17 cellular contexts compared by ENCODE assay signal in genomic region chr6:91240878-91241603, GRCh38.
A peak's percentile ranks its signal among the peaks of the same experiment; 100 is the strongest.
DNase-seq lines count a peak whose midpoint lies in the region; ATAC-seq and TF ChIP-seq lines count a peak whose summit lies in the region.
"Had no signal": no experiment of that assay in that cellular context is flagged by ENCODE, and none has a peak within 500 bp of the region (broad histone marks: within the 10 kb centered on the region; RNA-seq: fewer than 3 reads in every experiment).

No MANE protein-coding gene starts in this region.

- H3K27me3 ChIP-seq in testis, result no peaks in the 10 kb centered on the region
- no peaks in the 10 kb centered on the region for H3K27me3 ChIP-seq in hepatocyte
- H3K27me3 ChIP-seq: neutrophil had no signal

- peaks cover 0 to 6% of the 10 kb centered on the region in 2 donors for H3K4me1 Mint-ChIP-seq in stimulated activated naive B cell treated with anti-CD40 and anti-IgM and Interleukin-4, amounts not matched to agents 10 μg/mL and 1 μg/mL and 100 μg/mL, for 72 hours
- H3K4me1 Mint-ChIP-seq: activated naive CD8-positive, alpha-beta T cell treated with anti-CD3 and anti-CD28 coated beads, Interleukin-2, amount 10 ng/mL, durations not matched to agents 7 days and 5 days had no signal

- POLR2A ChIA-PET in HEK293T (lab: Yijun Ruan, JAX), result interaction anchor here (0.6 kb wide), 1 partner anchor 12 kb away, joined by 3 read pairs; no protein-coding TSS in a partner anchor

- CTCF ChIA-PET in HEK293T (lab: Yijun Ruan, JAX), result no interaction called here

- no peak for TF ChIP-seq CTCF in testis (IDR thresholded peaks at IDR 0.05)
- TF ChIP-seq CTCF in hepatocyte (IDR thresholded peaks at IDR 0.05; ENCODE audit: poor library complexity), result no peak

- H3K27ac ChIP-seq in testis (no peak overlapping the region), hepatocyte (no peak overlapping the region)
- H3K27ac ChIP-seq: neutrophil, skin epidermis had no signal

- H3K9me2 ChIP-seq in hepatocyte (replicated peaks; ENCODE audit: insufficient read depth), result no peaks in the 10 kb centered on the region

- H3K9me3 Mint-ChIP-seq in stimulated activated naive B cell treated with anti-CD40 and anti-IgM and Interleukin-4, amounts not matched to agents 10 μg/mL and 1 μg/mL and 100 μg/mL, for 72 hours, result peaks cover 0 to 3% of the 10 kb centered on the region in 2 donors
- H3K9me3 Mint-ChIP-seq: activated naive CD8-positive, alpha-beta T cell treated with anti-CD3 and anti-CD28 coated beads, Interleukin-2, amount 10 ng/mL, durations not matched to agents 7 days and 5 days; GM23338 had no signal

- H2AFZ ChIP-seq in hepatocyte, result no peak overlapping the region
- H2AFZ ChIP-seq: GM23338 had no signal

- H3K4me2 ChIP-seq in hepatocyte, result no peak overlapping the region
- H3K4me2 ChIP-seq: GM23338 had no signal

- DNase-seq in NCI-H526 treated with DMSO at 0.1 percent for 48 hours (lab: John Stamatoyannopoulos, UW) (peak; percentile 5), NCI-H526 (lab: John Stamatoyannopoulos, UW) (no peak), HEK293T (ENCODE audit: extremely low spot score) (no peak), testis (no peak), NCI-H82 (lab: John Stamatoyannopoulos, UW) (no peak), hepatocyte (ENCODE audit: low spot score) (no peak)
- DNase-seq in stimulated activated naive B cell treated with anti-CD40 and anti-IgM and Interleukin-4, amounts not matched to agents 10 μg/mL and 1 μg/mL and 100 μg/mL, for 72 hours, result no peak
- DNase-seq: activated naive CD8-positive, alpha-beta T cell treated with anti-CD3 and anti-CD28 coated beads, Interleukin-2, amount 10 ng/mL, durations not matched to agents 7 days and 5 days; COR-L47; erythroblast; NCI-H1048; NCI-H446; SHP77 had no signal

- H3K4me1 ChIP-seq in testis (no peaks in the 10 kb centered on the region), hepatocyte (ENCODE audit: insufficient read depth) (no peaks in the 10 kb centered on the region)

- peaks cover 0 to 11% of the 10 kb centered on the region in 2 donors for H3K27me3 Mint-ChIP-seq in stimulated activated naive B cell treated with anti-CD40 and anti-IgM and Interleukin-4, amounts not matched to agents 10 μg/mL and 1 μg/mL and 100 μg/mL, for 72 hours
- H3K27me3 Mint-ChIP-seq: activated naive CD8-positive, alpha-beta T cell treated with anti-CD3 and anti-CD28 coated beads, Interleukin-2, amount 10 ng/mL, durations not matched to agents 7 days and 5 days had no signal

- no peaks in the 10 kb centered on the region for H3K36me3 Mint-ChIP-seq in stimulated activated naive B cell treated with anti-CD40 and anti-IgM and Interleukin-4, amounts not matched to agents 10 μg/mL and 1 μg/mL and 100 μg/mL, for 72 hours
- H3K36me3 Mint-ChIP-seq: activated naive CD8-positive, alpha-beta T cell treated with anti-CD3 and anti-CD28 coated beads, Interleukin-2, amount 10 ng/mL, durations not matched to agents 7 days and 5 days had no signal

- ATAC-seq in HG03432 (IDR thresholded peaks at IDR 0.05; ENCODE audit: unreplicated experiment), result peak; percentile 84
- ATAC-seq in stimulated activated naive B cell treated with anti-CD40 and anti-IgM and Interleukin-4, amounts not matched to agents 10 μg/mL and 1 μg/mL and 100 μg/mL, for 72 hours (replicated peaks), result peak; percentile 53 to 63
- ATAC-seq: GM23338 had no signal

- H3K4me3 Mint-ChIP-seq in stimulated activated naive B cell treated with anti-CD40 and anti-IgM and Interleukin-4, amounts not matched to agents 10 μg/mL and 1 μg/mL and 100 μg/mL, for 72 hours, result no peak overlapping the region
- H3K4me3 Mint-ChIP-seq: activated naive CD8-positive, alpha-beta T cell treated with anti-CD3 and anti-CD28 coated beads, Interleukin-2, amount 10 ng/mL, durations not matched to agents 7 days and 5 days; GM23338 had no signal

- intact Hi-C loops in testis (cut with DNase I; ENCODE audit: low total_unique reads), result no loop called here

- H3K4me3 ChIP-seq in testis (no peak overlapping the region), hepatocyte (no peak overlapping the region)
- H3K4me3 ChIP-seq: GM23338, skin epidermis had no signal

- H3K9me3 ChIP-seq in testis (no peaks in the 10 kb centered on the region), hepatocyte (ENCODE audit: low read depth) (no peaks in the 10 kb centered on the region)
- H3K9me3 ChIP-seq: neutrophil had no signal

- H3K79me2 ChIP-seq in hepatocyte, result no peaks in the 10 kb centered on the region

- H4K20me1 ChIP-seq in hepatocyte (ENCODE audit: insufficient read depth, poor library complexity, severe bottlenecking), result no peaks in the 10 kb centered on the region

- no peak overlapping the region for H3K27ac Mint-ChIP-seq in stimulated activated naive B cell treated with anti-CD40 and anti-IgM and Interleukin-4, amounts not matched to agents 10 μg/mL and 1 μg/mL and 100 μg/mL, for 72 hours
- H3K27ac Mint-ChIP-seq: activated naive CD8-positive, alpha-beta T cell treated with anti-CD3 and anti-CD28 coated beads, Interleukin-2, amount 10 ng/mL, durations not matched to agents 7 days and 5 days; GM23338 had no signal

- H3K36me3 ChIP-seq in testis (ENCODE audit: low read depth, missing control alignments) (no peaks in the 10 kb centered on the region), hepatocyte (replicated peaks; ENCODE audit: insufficient read depth, low read depth) (no peaks in the 10 kb centered on the region)
- H3K36me3 ChIP-seq: neutrophil had no signal

- WGBS in testis, 2 donors, result 69 to 90% methylated on average over 1 of the region's 1 CpG
- 86% methylated on average over 1 of the region's 1 CpG for WGBS in hepatocyte (ENCODE audit: low lambda C conversion rate, missing lambda C conversion rate)

- no peak for TF ChIP-seq POLR2A in testis (IDR thresholded peaks at IDR 0.05)

TF ChIP-seq in HEK293T, 16 proteins besides CTCF, POLR2A, EP300 and RAD21:
- TF ChIP-seq PKNOX1 (IDR thresholded peaks at IDR 0.05) (0 out of 2 replicates have a peak, but pooled peaks have one; percentile 3), NFRKB (IDR thresholded peaks at IDR 0.05) (no peak), L3MBTL2 (conservative IDR thresholded peaks at IDR 0.05) (no peak), SUZ12 (IDR thresholded peaks at IDR 0.05) (no peak)
TF ChIP-seq in HEK293T: peak in this region for 1.
